22 cellular contexts compared by ENCODE assay signal in genomic region chr7:79430391-79430790, GRCh38. TPM values are rescaled to one million over a fixed set of nuclear protein-coding genes. Genes with fewer than 3 reads are reported as not detected.
DNase-seq lines count a peak whose midpoint lies in the region; ATAC-seq, FAIRE-seq and TF ChIP-seq lines count a peak whose summit lies in the region.
"Had no signal": no experiment of that assay in that cellular context is flagged by ENCODE, and none has a peak within 500 bp of the region (broad histone marks: within the 10 kb centered on the region; RNA-seq: fewer than 3 reads in every experiment).

No MANE protein-coding gene starts in this region.

- H3K27me3 ChIP-seq in transverse colon (no peaks in the 10 kb centered on the region), esophagus squamous epithelium (no peaks in the 10 kb centered on the region)
- H3K27me3 ChIP-seq: BLaER1 had no signal

- DNase-seq in D721Med (ENCODE audit: insufficient read length, low spot score), result no peak
- peak; percentile 70 for DNase-seq in amniotic epithelial cell (ENCODE audit: low read depth)
- peak; percentile 36 for DNase-seq in fibroblast of peridontal ligament (ENCODE audit: extremely low read depth)
- DNase-seq in superior temporal gyrus (ENCODE audit: extremely low spot score), result peak; percentile 42
- no peak for DNase-seq in NCI-H446 treated with DMSO at 0.1 percent for 48 hours (lab: John Stamatoyannopoulos, UW)
- no peak for DNase-seq in transverse colon
- DNase-seq in esophagus squamous epithelium (lab: John Stamatoyannopoulos, UW), result no peak
- DNase-seq: CD4-positive, CD25-positive, alpha-beta regulatory T cell; CD8-positive, alpha-beta memory T cell; DMS53; DMS79 treated with DMSO at 0.1 percent for 48 hours; GF-D8; GM23248; H7; HCEC 1CT had no signal

- in situ Hi-C loops in transverse colon (cut with MboI; ENCODE audit: low pct_ligation_motif_present in 1 of 4, low pct_unique_long_range_greater_than_20kb in 1 of 4, low sequenced_read_pairs in 3 of 4), result no loop called here

- no peak for TF ChIP-seq POLR2A in transverse colon (IDR thresholded peaks at IDR 0.05)
- no peak for TF ChIP-seq POLR2A in esophagus squamous epithelium (IDR thresholded peaks at IDR 0.05)

- H3K9me3 ChIP-seq in transverse colon (no peaks in the 10 kb centered on the region), esophagus squamous epithelium (no peaks in the 10 kb centered on the region)
- H3K9me3 ChIP-seq: BLaER1 had no signal

- intact Hi-C loops in transverse colon (cut with DNase I; ENCODE audit: low total_unique reads), result loop anchor here (1.0 kb wide), 1 partner anchor 11 kb away; no protein-coding TSS in a partner anchor
- intact Hi-C loops in esophagus squamous epithelium (cut with DNase I), result no loop called here

- ATAC-seq in GM21526 (IDR thresholded peaks at IDR 0.05; ENCODE audit: low FRiP score, unreplicated experiment), result no peak

- no peak overlapping the region for H3K27ac ChIP-seq in transverse colon
- no peak overlapping the region for H3K27ac ChIP-seq in esophagus squamous epithelium
- H3K27ac ChIP-seq: BLaER1, C4-2B, GM23248 had no signal

- H3K4me3 ChIP-seq in transverse colon, result no peak overlapping the region
- no peak overlapping the region for H3K4me3 ChIP-seq in esophagus squamous epithelium
- H3K4me3 ChIP-seq: BLaER1, GM23248 had no signal

- no peaks in the 10 kb centered on the region for H3K36me3 ChIP-seq in transverse colon
- H3K36me3 ChIP-seq in esophagus squamous epithelium, result no peaks in the 10 kb centered on the region
- H3K36me3 ChIP-seq: BLaER1 had no signal

- TF ChIP-seq CTCF in D721Med (IDR thresholded peaks at IDR 0.05; ENCODE audit: insufficient read depth, missing control alignments), result no peak
- no peak for TF ChIP-seq CTCF in transverse colon (IDR thresholded peaks at IDR 0.05)
- no peak for TF ChIP-seq CTCF in esophagus squamous epithelium (IDR thresholded peaks at IDR 0.05)

- peak; percentile 79 for FAIRE-seq in D721Med (lab: Jason Lieb, UNC)
- FAIRE-seq: GM12891, GM18507, H1 had no signal

- WGBS in transverse colon (ENCODE audit: low coverage in 1 of 2), 2 donors, result 85 to 100% methylated on average over 2 of the region's 2 CpGs
- 82 to 83% methylated on average over 2 of the region's 2 CpGs for WGBS in esophagus squamous epithelium, 2 donors

- no peaks in the 10 kb centered on the region for H3K4me1 ChIP-seq in transverse colon
- H3K4me1 ChIP-seq in esophagus squamous epithelium, result no peaks in the 10 kb centered on the region
- H3K4me1 ChIP-seq: BLaER1 had no signal

- TF ChIP-seq EP300 in transverse colon (IDR thresholded peaks at IDR 0.05; ENCODE audit: low read depth), result no peak

RNA-seq across cellular contexts. Expression of gene MAGI2, which starts 23.1 kb away (rescaled TPM):
- total RNA-seq in transverse colon (1 to 10 TPM; 1.6 to 9.7 (median 4.1) TPM), esophagus squamous epithelium (1 to 10 TPM in 1 of 4 donors, under 1 TPM in 3; 0.23 to 5.5 (median 0.45) TPM)
- total RNA-seq: CD4-positive, CD25-positive, alpha-beta regulatory T cell; G401 had no signal

Comparison
In these comparisons a context has a peak if more than half of its experiments do, and no peak if none do; other contexts are left out.
1. DNase-seq: peak in amniotic epithelial cell (single experiment), fibroblast of peridontal ligament (single experiment) and superior temporal gyrus (single experiment); none in D721Med (single experiment), NCI-H446 treated with DMSO at 0.1 percent for 48 hours (single experiment), transverse colon (single experiment) and esophagus squamous epithelium (single experiment).